In genomic region chr5:146307796-146308195, GRCh38 we compare ENCODE assay signal across 18 cellular contexts. TPM values are rescaled to one million over a fixed set of nuclear protein-coding genes. Genes with fewer than 3 reads are reported as not detected.
DNase-seq lines count a peak whose midpoint lies in the region; ATAC-seq and TF ChIP-seq lines count a peak whose summit lies in the region.
"Had no signal": no experiment of that assay in that cellular context is flagged by ENCODE, and none has a peak within 500 bp of the region (broad histone marks: within the 10 kb centered on the region; RNA-seq: fewer than 3 reads in every experiment).

No MANE protein-coding gene starts in this region.

- H3K9me3 ChIP-seq in left ventricle myocardium inferior (replicated peaks) (no peaks in the 10 kb centered on the region), MG63 (no peaks in the 10 kb centered on the region)
- H3K9me3 ChIP-seq: BE2C, BLaER1 had no signal

- H3K4me3 ChIP-seq in left ventricle myocardium inferior (no peak overlapping the region), MG63 (no peak overlapping the region), retinal pigment epithelial cell (ENCODE audit: low read length) (no peak overlapping the region)
- H3K4me3 ChIP-seq: BLaER1 had no signal

- H3K36me3 ChIP-seq in left ventricle myocardium inferior (no peaks in the 10 kb centered on the region), MG63 (no peaks in the 10 kb centered on the region)
- H3K36me3 ChIP-seq: BE2C, BLaER1 had no signal

- DNase-seq in left ventricle myocardium inferior, result no peak
- no peak for DNase-seq in Right ventricle myocardium inferior (ENCODE audit: missing footprints)
- DNase-seq in MG63, result peak; percentile 37
- DNase-seq in retinal pigment epithelial cell (ENCODE audit: low read depth), result peak; percentile 81
- no peak for DNase-seq in NCI-H69 (lab: John Stamatoyannopoulos, UW)
- DNase-seq: 8988T; ACHN; BE2C; C1 segment of cervical spinal cord; CD4-positive, alpha-beta memory T cell; CD4-positive, CD25-positive, alpha-beta regulatory T cell; CD8-positive, alpha-beta memory T cell; COR-L47; DMS79 treated with DMSO at 0.1 percent for 48 hours; GF-D8 had no signal

- H3K4me1 ChIP-seq in left ventricle myocardium inferior, result peaks cover 20% of the 10 kb centered on the region
- H3K4me1 ChIP-seq: BE2C had no signal

- peak overlapping the region; percentile 69 for H3K27ac ChIP-seq in left ventricle myocardium inferior (replicated peaks)
- H3K27ac ChIP-seq: BLaER1 had no signal

- intact Hi-C loops in left ventricle myocardium inferior (cut with micrococcal nuclease), result no loop called here
- intact Hi-C loops in Right ventricle myocardium inferior (cut with DNase I), result no loop called here

- ATAC-seq in Right ventricle myocardium inferior (no peak), esophagus mucosa (no peak), HG02870 (IDR thresholded peaks at IDR 0.05; ENCODE audit: unreplicated experiment) (no peak)

- H3K27me3 ChIP-seq in left ventricle myocardium inferior (ENCODE audit: low read depth) (no peaks in the 10 kb centered on the region), MG63 (peaks cover 12% of the 10 kb centered on the region)
- H3K27me3 ChIP-seq: BLaER1 had no signal

- TF ChIP-seq CTCF in left ventricle myocardium inferior (IDR thresholded peaks at IDR 0.05; ENCODE audit: borderline replicate concordance), result no peak
- TF ChIP-seq CTCF in retinal pigment epithelial cell (conservative IDR thresholded peaks at IDR 0.05; ENCODE audit: low read depth, low read length), result no peak

RNA-seq across cellular contexts. Expression of gene POU4F3, which starts 30.8 kb away (rescaled TPM):
- total RNA-seq in left ventricle myocardium inferior, result not detected
- total RNA-seq in Right ventricle myocardium inferior, result not detected
- not detected in 2 replicates for total RNA-seq in MG63 (2014; rRNA removed; shearing (Covaris generic); ENCODE audit: low replicate concordance)
- total RNA-seq in esophagus mucosa, result not detected
- total RNA-seq: CD4-positive, alpha-beta memory T cell had no signal

Comparison
In these comparisons a context has a peak if more than half of its experiments do, and no peak if none do; other contexts are left out.
1. DNase-seq: peak in MG63 (single experiment) and retinal pigment epithelial cell (single experiment); none in left ventricle myocardium inferior (single experiment), Right ventricle myocardium inferior (single experiment) and NCI-H69 (single experiment).